16 cellular contexts compared by ENCODE assay signal in genomic region chr21:35254006-35254751, GRCh38.
DNase-seq lines count a peak whose midpoint lies in the region; ATAC-seq and TF ChIP-seq lines count a peak whose summit lies in the region.
"Had no signal": no experiment of that assay in that cellular context is flagged by ENCODE, and none has a peak within 500 bp of the region (broad histone marks: within the 10 kb centered on the region; RNA-seq: fewer than 3 reads in every experiment).

No MANE protein-coding gene starts in this region.

- POLR2A ChIA-PET in AG04450 (lab: Yijun Ruan, JAX), result interaction anchor here (1.0 kb wide), 2 partner anchors 45 to 364 kb away, joined by 3 to 5 read pairs; no protein-coding TSS in a partner anchor

- TF ChIP-seq CTCF in AG04450 (IDR thresholded peaks at IDR 0.05; ENCODE audit: low read depth, low read length), result no peak
- TF ChIP-seq CTCF in breast epithelium (IDR thresholded peaks at IDR 0.05), result no peak

- DNase-seq in AG04450 (ENCODE audit: low read depth, low spot score), result peak; percentile 60
- DNase-seq in LoVo (ENCODE audit: low spot score), result peak; percentile 32
- DNase-seq in breast epithelium (ENCODE audit: low spot score in 2 of 2), result no peak
- DNase-seq in HAP-1 (ENCODE audit: low spot score in 2 of 2), result no peak
- DNase-seq in HK-2 (ENCODE audit: unreplicated experiment), result no peak
- DNase-seq: activated T-cell treated with anti-CD3 and anti-CD28 coated beads for 4 hours; C1 segment of cervical spinal cord; H9; left ventricle myocardium superior; NCI-H1092 treated with DMSO at 0.1 percent for 48 hours; NK-92 treated with Interleukin-12 subunit alpha and Interleukin-12 subunit beta, amount 100 ng/mL, for 24 hours had no signal

- intact Hi-C loops in breast epithelium (cut with DNase I; ENCODE audit: low total_unique reads), result no loop called here

- no peak for ATAC-seq in HG02623 (IDR thresholded peaks at IDR 0.05; ENCODE audit: unreplicated experiment)
- no peak for ATAC-seq in HG02852 (IDR thresholded peaks at IDR 0.05; ENCODE audit: unreplicated experiment)
- ATAC-seq: foreskin keratinocyte, left ventricle myocardium superior had no signal

- no peak for TF ChIP-seq POLR2A in breast epithelium (IDR thresholded peaks at IDR 0.05)

- no peak overlapping the region for H3K27ac ChIP-seq in AG04450 (ENCODE audit: low read depth, low read length)
- H3K27ac ChIP-seq in breast epithelium, result peak overlapping the region; percentile 74 to 86
- H3K27ac ChIP-seq: foreskin keratinocyte, HL-60 had no signal

- H3K9me3 ChIP-seq in AG04450 (ENCODE audit: control insufficient read depth, insufficient read depth, low read length) (peaks cover 3% of the 10 kb centered on the region; the same call in 1 of the 2 replicates), breast epithelium (no peaks in the 10 kb centered on the region), mucosa of stomach (ENCODE audit: control insufficient read depth, low read length) (no peaks in the 10 kb centered on the region), HAP-1 (no peaks in the 10 kb centered on the region)

- peak overlapping the region; percentile 43 for H3K9ac ChIP-seq in mucosa of stomach (ENCODE audit: low read length)

- CTCF ChIA-PET in AG04450 (lab: Charles Lee), result interaction anchor here (1.0 to 1.6 kb wide), 2 partner anchors 21 to 586 kb away, joined by 3 to 4 read pairs; no protein-coding TSS in a partner anchor

- H3K36me3 ChIP-seq in breast epithelium (no peaks in the 10 kb centered on the region), mucosa of stomach (ENCODE audit: control insufficient read depth, insufficient read depth, low read length) (no peaks in the 10 kb centered on the region), HAP-1 (replicated peaks) (no peaks in the 10 kb centered on the region)

- in situ Hi-C loops in HAP-1 (cut with MboI; ENCODE audit: low sequenced_read_pairs), result no loop called here

- no peak overlapping the region for H3K4me3 ChIP-seq in AG04450 (ENCODE audit: low read depth, low read length)
- H3K4me3 ChIP-seq in breast epithelium, result no peak overlapping the region
- H3K4me3 ChIP-seq in mucosa of stomach (ENCODE audit: low read length), result no peak overlapping the region
- H3K4me3 ChIP-seq in HAP-1, result no peak overlapping the region

- H3K4me1 ChIP-seq in breast epithelium (peaks cover 0 to 12% of the 10 kb centered on the region in 2 donors), mucosa of stomach (ENCODE audit: control insufficient read depth, insufficient read depth, low read length) (peaks cover 28% of the 10 kb centered on the region), HAP-1 (no peaks in the 10 kb centered on the region)

- H3K27me3 ChIP-seq in AG04450 (ENCODE audit: control insufficient read depth, insufficient read depth, low read length), result no peaks in the 10 kb centered on the region
- no peaks in the 10 kb centered on the region for H3K27me3 ChIP-seq in breast epithelium
- no peaks in the 10 kb centered on the region for H3K27me3 ChIP-seq in mucosa of stomach (ENCODE audit: control insufficient read depth, insufficient read depth, low read length)
- H3K27me3 ChIP-seq in HAP-1 (ENCODE audit: low read depth), result no peaks in the 10 kb centered on the region
- H3K27me3 ChIP-seq: foreskin keratinocyte had no signal

Comparison
In these comparisons a context has a peak if more than half of its experiments do, and no peak if none do; other contexts are left out.
1. DNase-seq: peak in AG04450 (single experiment) and LoVo (single experiment); none in breast epithelium (0 of 2), HAP-1 (0 of 2) and HK-2 (single experiment).